In the genomic region with DNA sequence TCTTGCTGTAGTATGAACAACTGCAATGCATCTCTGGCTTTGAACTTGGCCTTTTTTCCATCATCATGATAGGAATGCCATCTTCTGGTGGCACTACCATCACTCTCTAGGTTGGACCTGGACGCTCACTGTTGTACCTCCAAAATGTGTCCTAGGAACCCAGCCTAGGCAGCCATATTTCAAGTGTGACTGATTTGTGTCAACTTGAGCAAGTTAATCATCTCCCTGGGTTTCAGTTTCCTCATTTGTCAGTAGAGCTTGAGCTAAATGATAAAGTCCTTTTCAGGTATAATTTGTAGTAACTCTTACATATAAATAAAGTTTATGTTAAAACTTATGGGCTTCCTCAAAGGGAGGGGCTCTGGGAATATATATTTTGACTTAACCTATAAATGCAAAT, we compare ENCODE assay signal across 31 cellular contexts.
"Had no signal": no experiment of that assay in that cellular context is flagged by ENCODE, and none has a peak within 500 bp of the region (broad histone marks: within the 10 kb centered on the region; RNA-seq: fewer than 3 reads in every experiment).

No MANE protein-coding gene starts in this region.

- H3K4me1 Mint-ChIP-seq: activated B cell treated with CpG ODN at 0.5 μM for 24 hours; activated CD4-positive, alpha-beta T cell treated with anti-CD3 and anti-CD28 coated beads, Interleukin-2, amount 10 ng/mL, durations not matched to agents 24 days and 14 days; activated naive CD8-positive, alpha-beta T cell treated with anti-CD3 and anti-CD28 coated beads for 36 hours; activated T-helper 17 cell treated with anti-CD3 and anti-CD28 coated beads, Interleukin-2, amount 50 U/mL, for 72 hours had no signal

- ATAC-seq: activated CD8-positive, alpha-beta T cell treated with anti-CD3 and anti-CD28 coated beads for 36 hours; activated naive CD4-positive, alpha-beta T cell treated with anti-CD3 and anti-CD28 coated beads, Interleukin-2, amount 50 U/mL, for 72 hours; activated T-cell treated with anti-CD3 and anti-CD28 coated beads, Interleukin-2, amount 50 U/mL, for 4 hours; activated T-cell treated with anti-CD3 and anti-CD28 coated beads, Interleukin-2, amount 50 U/mL, for 72 hours; activated T-helper 17 cell treated with anti-CD3 and anti-CD28 coated beads, Interleukin-2, amount 50 U/mL, for 72 hours; body of pancreas had no signal

- DNase-seq: activated B cell treated with CpG ODN at 0.5 μM for 24 hours; activated CD4-positive, alpha-beta memory T cell treated with anti-CD3 and anti-CD28 coated beads for 36 hours; activated CD4-positive, alpha-beta T cell treated with anti-CD3 and anti-CD28 coated beads for 4 hours; activated CD4-positive, alpha-beta T cell treated with anti-CD3 and anti-CD28 coated beads, Interleukin-2, amount 10 ng/mL, durations not matched to agents 24 days and 14 days; activated CD4-positive, alpha-beta T cell treated with anti-CD3 and anti-CD28 coated beads, Interleukin-2, amount 50 U/mL, for 1 hour; activated CD4-positive, alpha-beta T cell treated with anti-CD3 and anti-CD28 coated beads, Interleukin-2, amount 50 U/mL, for 4 hours; activated CD4-positive, CD25-positive, alpha-beta regulatory T cell treated with anti-CD3 and anti-CD28 coated beads, Interleukin-2, amount 50 U/mL, for 72 hours; activated CD8-positive, alpha-beta memory T cell treated with anti-CD3 and anti-CD28 coated beads, Interleukin-2, amount 50 U/mL, for 4 hours; activated CD8-positive, alpha-beta T cell treated with anti-CD3 and anti-CD28 coated beads for 36 hours; activated effector memory CD4-positive, alpha-beta T cell treated with anti-CD3 and anti-CD28 coated beads, Interleukin-2, amount 50 U/mL, for 16 hours; activated gamma-delta T cell treated with Interleukin-2 at 50 U/mL for 16 hours; activated naive CD4-positive, alpha-beta T cell; activated naive CD4-positive, alpha-beta T cell treated with anti-CD3 and anti-CD28 coated beads for 36 hours; activated naive CD4-positive, alpha-beta T cell treated with anti-CD3 and anti-CD28 coated beads, Interleukin-2, amount 50 U/mL, for 16 hours; activated naive CD8-positive, alpha-beta T cell treated with anti-CD3 and anti-CD28 coated beads for 36 hours; activated T-cell treated with anti-CD3 and anti-CD28 coated beads for 4 hours; activated T-cell treated with anti-CD3 and anti-CD28 coated beads, Interleukin-2, amount 50 U/mL, for 1 hour; activated T-cell treated with anti-CD3 and anti-CD28 coated beads, Interleukin-2, amount 50 U/mL, for 4 hours; activated T-cell treated with anti-CD3 and anti-CD28 coated beads, Interleukin-2, amount 50 U/mL, for 72 hours; adrenal gland; amniotic stem cell; aorta; body of pancreas; brain microvascular endothelial cell; central memory CD4-positive, alpha-beta T cell; T-helper 2 cell; T-helper 9 cell had no signal

- H3K9me3 Mint-ChIP-seq: activated CD4-positive, alpha-beta T cell treated with anti-CD3 and anti-CD28 coated beads, Interleukin-2, amount 10 ng/mL, durations not matched to agents 24 days and 14 days; activated CD8-positive, alpha-beta T cell treated with anti-CD3 and anti-CD28 coated beads for 36 hours; activated T-helper 1 cell treated with anti-CD3 and anti-CD28 coated beads, Interleukin-12 subunit alpha, Interleukin-12 subunit beta, Interleukin-2, Interleukin-4 antibody, amounts not matched to agents 30 ng/mL and 10 ng/mL and 1 ng/mL, durations not matched to agents 14 hours and 24 hours and 36 hours; T-helper 2 cell treated with Interferon-gamma antibody and Interleukin-4, amounts not matched to agents 5 μg/mL and 100 μg/mL, for 36 hours had no signal

- H3K4me3 Mint-ChIP-seq: activated B cell treated with CpG ODN at 0.5 μM for 24 hours; activated CD4-positive, alpha-beta memory T cell treated with anti-CD3 and anti-CD28 coated beads for 36 hours; activated CD4-positive, alpha-beta T cell treated with anti-CD3 and anti-CD28 coated beads, Interleukin-2, amount 10 ng/mL, durations not matched to agents 24 days and 14 days; activated CD8-positive, alpha-beta T cell treated with anti-CD3 and anti-CD28 coated beads for 36 hours; activated naive CD4-positive, alpha-beta T cell treated with anti-CD3 and anti-CD28 coated beads for 36 hours; activated naive CD8-positive, alpha-beta T cell treated with anti-CD3 and anti-CD28 coated beads for 36 hours; activated T-cell treated with anti-CD3 and anti-CD28 coated beads, Interleukin-2, amount 50 U/mL, for 4 hours; activated T-cell treated with anti-CD3 and anti-CD28 coated beads, Interleukin-2, amount 50 U/mL, for 72 hours; activated T-helper 1 cell treated with anti-CD3 and anti-CD28 coated beads, Interleukin-12 subunit alpha, Interleukin-12 subunit beta, Interleukin-2, Interleukin-4 antibody, amounts not matched to agents 30 ng/mL and 10 ng/mL and 1 ng/mL, durations not matched to agents 14 hours and 24 hours and 36 hours; activated T-helper 17 cell treated with anti-CD3 and anti-CD28 coated beads, Interleukin-2, amount 50 U/mL, for 72 hours; T-helper 2 cell treated with Interferon-gamma antibody and Interleukin-4, amounts not matched to agents 5 μg/mL and 100 μg/mL, for 36 hours had no signal

- H3K36me3 Mint-ChIP-seq: activated CD4-positive, alpha-beta memory T cell treated with anti-CD3 and anti-CD28 coated beads for 36 hours; activated naive CD4-positive, alpha-beta T cell treated with anti-CD3 and anti-CD28 coated beads, Interleukin-2, amount 50 U/mL, for 72 hours; activated naive CD8-positive, alpha-beta T cell treated with anti-CD3 and anti-CD28 coated beads for 36 hours had no signal

- H3K27me3 Mint-ChIP-seq: activated B cell treated with CpG ODN at 0.5 μM for 24 hours; activated CD4-positive, alpha-beta memory T cell treated with anti-CD3 and anti-CD28 coated beads for 36 hours; activated CD4-positive, alpha-beta T cell treated with anti-CD3 and anti-CD28 coated beads, Interleukin-2, amount 10 ng/mL, durations not matched to agents 24 days and 14 days; activated CD8-positive, alpha-beta T cell treated with anti-CD3 and anti-CD28 coated beads for 36 hours; activated naive CD8-positive, alpha-beta T cell treated with anti-CD3 and anti-CD28 coated beads for 36 hours; activated T-helper 17 cell treated with anti-CD3 and anti-CD28 coated beads, Interleukin-2, amount 50 U/mL, for 72 hours had no signal

- H3K27ac Mint-ChIP-seq: activated B cell treated with CpG ODN at 0.5 μM for 24 hours; activated CD4-positive, alpha-beta memory T cell treated with anti-CD3 and anti-CD28 coated beads for 36 hours; activated CD4-positive, alpha-beta T cell treated with anti-CD3 and anti-CD28 coated beads, Interleukin-2, amount 10 ng/mL, durations not matched to agents 24 days and 14 days; activated CD8-positive, alpha-beta T cell treated with anti-CD3 and anti-CD28 coated beads for 36 hours; activated naive CD4-positive, alpha-beta T cell treated with anti-CD3 and anti-CD28 coated beads for 36 hours; activated naive CD4-positive, alpha-beta T cell treated with anti-CD3 and anti-CD28 coated beads, Interleukin-2, amount 50 U/mL, for 72 hours; activated naive CD8-positive, alpha-beta T cell treated with anti-CD3 and anti-CD28 coated beads for 36 hours; activated T-cell treated with anti-CD3 and anti-CD28 coated beads, Interleukin-2, amount 50 U/mL, for 72 hours; activated T-helper 1 cell treated with anti-CD3 and anti-CD28 coated beads, Interleukin-12 subunit alpha, Interleukin-12 subunit beta, Interleukin-2, Interleukin-4 antibody, amounts not matched to agents 30 ng/mL and 10 ng/mL and 1 ng/mL, durations not matched to agents 14 hours and 24 hours and 36 hours; activated T-helper 17 cell treated with anti-CD3 and anti-CD28 coated beads, Interleukin-2, amount 50 U/mL, for 72 hours; T-helper 2 cell treated with Interferon-gamma antibody and Interleukin-4, amounts not matched to agents 5 μg/mL and 100 μg/mL, for 36 hours had no signal
